20 cellular contexts compared by ENCODE assay signal in genomic region chr1:100502052-100502792, GRCh38. TPM values are rescaled to one million over a fixed set of nuclear protein-coding genes. Genes with fewer than 3 reads are reported as not detected.
DNase-seq lines count a peak whose midpoint lies in the region; ATAC-seq, FAIRE-seq and TF ChIP-seq lines count a peak whose summit lies in the region.
"Had no signal": no experiment of that assay in that cellular context is flagged by ENCODE, and none has a peak within 500 bp of the region (broad histone marks: within the 10 kb centered on the region; RNA-seq: fewer than 3 reads in every experiment).

No MANE protein-coding gene starts in this region.

- H3K4me1 ChIP-seq in K562 (replicated peaks in 1 of 2; ENCODE audit: control insufficient read depth in 2 of 2, insufficient read depth in 2 of 2, low read length in 2 of 2) = no peaks in the 10 kb centered on the region
- H3K4me1 ChIP-seq: parathyroid adenoma, SJCRH30 had no signal

- H3K27me3 ChIP-seq in K562 (ENCODE audit: control insufficient read depth in 2 of 2, insufficient read depth in 2 of 2, low read length in 2 of 2) = no peaks in the 10 kb centered on the region
- H3K27me3 ChIP-seq: brain microvascular endothelial cell, SJCRH30, upper lobe of left lung had no signal

- DNase-seq in NCI-H2081 (lab: John Stamatoyannopoulos, UW) = peak; percentile 0 to 32
- no peak for DNase-seq in NCI-H2081 treated with DMSO at 0.1 percent for 48 hours (lab: John Stamatoyannopoulos, UW)
- DNase-seq in NCI-H345 treated with DMSO at 0.1 percent for 48 hours (lab: John Stamatoyannopoulos, UW; ENCODE audit: unreplicated experiment) = peak; percentile 91
- no peak for DNase-seq in K562 (ENCODE audit: extremely low read depth in 1 of 4, low spot score in 3 of 4)
- peak; percentile 1 for DNase-seq in renal cortical epithelial cell (ENCODE audit: low read depth)
- DNase-seq in activated CD4-positive, alpha-beta T cell treated with anti-CD3 and anti-CD28 coated beads for 1 hour = no peak
- DNase-seq: activated CD4-positive, alpha-beta T cell treated with anti-CD3 and anti-CD28 coated beads, Interleukin-2, amount 10 ng/mL, durations not matched to agents 24 days and 14 days; brain microvascular endothelial cell; foreskin melanocyte; GF-D8; KBM-7; left ventricle myocardium superior; NCI-H1694 treated with DMSO at 0.1 percent for 48 hours; SJCRH30; stimulated activated naive CD4-positive, alpha-beta T cell; upper lobe of left lung had no signal

- no peak overlapping the region for H3K4me3 ChIP-seq in K562
- H3K4me3 ChIP-seq: SJCRH30, upper lobe of left lung had no signal

- TF ChIP-seq CTCF in K562 (IDR thresholded peaks at IDR 0.05 in 2 of 3, conservative IDR thresholded peaks at IDR 0.05 in 1 of 3; ENCODE audit: insufficient read depth in 2 of 3, low read depth in 1 of 3, low read length in 3 of 3) = no peak

- CTCF ChIA-PET in K562 (lab: Yijun Ruan, JAX; ENCODE audit: low intra/inter-chr PET ratio) = no interaction called here

- FAIRE-seq in K562 (lab: Jason Lieb, UNC) = no peak

- no TSS peak for BruUV-seq in K562 (replicated peaks; lab: Mats Ljungman, UMichigan)

- no peaks in the 10 kb centered on the region for H3K9me3 ChIP-seq in K562 (replicated peaks; ENCODE audit: control insufficient read depth, insufficient read depth, low read depth, low read length)
- H3K9me3 ChIP-seq: SJCRH30, upper lobe of left lung had no signal

- no peaks in the 10 kb centered on the region for H3K79me2 ChIP-seq in K562 (ENCODE audit: control insufficient read depth, insufficient read depth, low read length)
- H3K79me2 ChIP-seq: parathyroid adenoma had no signal

- no peak overlapping the region for H3K4me2 ChIP-seq in K562 (ENCODE audit: insufficient read depth, low read length)

- H3K27ac ChIP-seq in K562 (ENCODE audit: extremely low read depth, low read depth, low read length) = no peak overlapping the region
- H3K27ac ChIP-seq: brain microvascular endothelial cell, parathyroid adenoma, SJCRH30, upper lobe of left lung had no signal

- ATAC-seq in K562 (no peak), HG03520 (IDR thresholded peaks at IDR 0.05; ENCODE audit: unreplicated experiment) (no peak), GM18511 (IDR thresholded peaks at IDR 0.05; ENCODE audit: unreplicated experiment) (no peak)
- ATAC-seq: left ventricle myocardium superior had no signal

- POLR2A ChIA-PET in K562 (lab: Yijun Ruan, JAX) = interaction anchor here (0.7 kb wide), 1 partner anchor 758 kb away, joined by 3 read pairs; no protein-coding TSS in a partner anchor

- in situ Hi-C loops in K562 (cut with MboI) = no loop called here

- H4K20me1 ChIP-seq in K562 (replicated peaks; ENCODE audit: control insufficient read depth, insufficient read depth, low read length) = no peaks in the 10 kb centered on the region

- no peak overlapping the region for H2AFZ ChIP-seq in K562 (ENCODE audit: low read depth, low read length)
- H2AFZ ChIP-seq: parathyroid adenoma had no signal

- H3K36me3 ChIP-seq in K562 (ENCODE audit: control insufficient read depth, insufficient read depth, low read length) = peaks cover 90% of the 10 kb centered on the region
- H3K36me3 ChIP-seq: brain microvascular endothelial cell had no signal

- no peaks in the 10 kb centered on the region for H3K9me1 ChIP-seq in K562 (ENCODE audit: control insufficient read depth, insufficient read depth, low read length)

- TF ChIP-seq POLR2A in K562 (conservative IDR thresholded peaks at IDR 0.05) = no peak

- 89% methylated on average over 3 of the region's 3 CpGs for WGBS in K562 (ENCODE audit: insufficient coverage, low coverage, missing lambda C conversion rate)

- no peak overlapping the region for H3K9ac ChIP-seq in K562 (ENCODE audit: insufficient read depth in 1 of 2, low read depth in 2 of 2, low read length in 2 of 2)
- H3K9ac ChIP-seq: parathyroid adenoma had no signal

- no peak for TF ChIP-seq EP300 in K562 (IDR thresholded peaks at IDR 0.05; ENCODE audit: low read length)

- TF ChIP-seq RAD21 in K562 (CRISPR knock-in tag; conservative IDR thresholded peaks at IDR 0.05 in 1 of 2, IDR thresholded peaks at IDR 0.05 in 1 of 2) = no peak

- intact Hi-C loops in K562 (cut with micrococcal nuclease) = no loop called here

TF ChIP-seq in K562, 482 proteins besides CTCF, POLR2A, EP300 and RAD21:
- TF ChIP-seq SRSF9 (IDR thresholded peaks at IDR 0.05; ENCODE audit: borderline replicate concordance, low read depth, low read length) (no peak), CEBPB (tag; IDR thresholded peaks at IDR 0.05) (peak; percentile 69; the same call in 1 of the 2 replicates), CEBPG (CRISPR knock-in tag; IDR thresholded peaks at IDR 0.05) (no peak), CEBPG (tag; conservative IDR thresholded peaks at IDR 0.05 in 1 of 2, IDR thresholded peaks at IDR 0.05 in 1 of 2) (peak; percentile 29 to 44; a peak in 1 of 4 replicates), HSF4 (CRISPR knock-in tag; IDR thresholded peaks at IDR 0.05; ENCODE audit: borderline replicate concordance) (no peak)

RNA-seq across cellular contexts. Expression of gene GPR88, which starts 35.7 kb away (rescaled TPM):
- not detected in 2 replicates for total RNA-seq in K562 (2011; cell fraction: chromatin; rRNA removed; ENCODE audit: low replicate concordance)
- total RNA-seq in K562 (2011; cell fraction: nucleolus; rRNA removed) = not detected in 2 replicates
- not detected in 2 replicates for total RNA-seq in K562 (2011; cell fraction: nucleoplasm; rRNA removed)
- total RNA-seq in K562 (2014; rRNA removed) (not detected in 2 replicates), K562 (2014; rRNA removed; fragmentation: Illumina TruSeq; extraction: Trizol) (not detected in 2 replicates), K562 (2015; rRNA removed; fragmentation: Illumina TruSeq; extraction: Trizol) (not detected in 2 replicates), K562 (2021) (not detected in 2 replicates), renal cortical epithelial cell (0.05 TPM in 1 of 2 replicates, not detected in the other)
- polyA plus RNA-seq in K562 (2011; rRNA removed) (not detected in 2 replicates), K562 (2014; fragmentation: Illumina TruSeq; extraction: Trizol) (not detected in 2 replicates), K562 (2014; fragmentation: Nextera tagmentation; extraction: Ambion mirVana) (not detected), K562 (2014; rRNA removed) (not detected in 2 replicates)
- polyA plus RNA-seq in K562 (2011; cell fraction: cytosol; rRNA removed) = not detected in 2 replicates
- polyA plus RNA-seq in K562 (2011; cell fraction: nucleus; rRNA removed) = not detected in 2 replicates
- not detected in 2 replicates for polyA plus RNA-seq in K562 (2012)
- not detected in 2 replicates for polyA minus RNA-seq in K562 (2011; rRNA and poly(A)+ RNA removed)
- not detected in 2 replicates for polyA minus RNA-seq in K562 (2011; cell fraction: cytosol; rRNA and poly(A)+ RNA removed)
- not detected in 2 replicates for polyA minus RNA-seq in K562 (2011; cell fraction: nucleus; rRNA and poly(A)+ RNA removed)
- total RNA-seq: A673; activated CD4-positive, alpha-beta T cell treated with anti-CD3 and anti-CD28 coated beads, Interleukin-2, amount 10 ng/mL, durations not matched to agents 24 days and 14 days; left ventricle myocardium superior; SJCRH30 had no signal

Comparison
In these comparisons a context has a peak if more than half of its experiments do, and no peak if none do; other contexts are left out.
1. DNase-seq: peak in NCI-H2081 (2 of 2), NCI-H345 treated with DMSO at 0.1 percent for 48 hours (single experiment) and renal cortical epithelial cell (single experiment); none in NCI-H2081 treated with DMSO at 0.1 percent for 48 hours (single experiment), K562 (0 of 4) and activated CD4-positive, alpha-beta T cell treated with anti-CD3 and anti-CD28 coated beads for 1 hour (single experiment).